ENCODE assay signal across 27 cellular contexts in the genomic region with DNA sequence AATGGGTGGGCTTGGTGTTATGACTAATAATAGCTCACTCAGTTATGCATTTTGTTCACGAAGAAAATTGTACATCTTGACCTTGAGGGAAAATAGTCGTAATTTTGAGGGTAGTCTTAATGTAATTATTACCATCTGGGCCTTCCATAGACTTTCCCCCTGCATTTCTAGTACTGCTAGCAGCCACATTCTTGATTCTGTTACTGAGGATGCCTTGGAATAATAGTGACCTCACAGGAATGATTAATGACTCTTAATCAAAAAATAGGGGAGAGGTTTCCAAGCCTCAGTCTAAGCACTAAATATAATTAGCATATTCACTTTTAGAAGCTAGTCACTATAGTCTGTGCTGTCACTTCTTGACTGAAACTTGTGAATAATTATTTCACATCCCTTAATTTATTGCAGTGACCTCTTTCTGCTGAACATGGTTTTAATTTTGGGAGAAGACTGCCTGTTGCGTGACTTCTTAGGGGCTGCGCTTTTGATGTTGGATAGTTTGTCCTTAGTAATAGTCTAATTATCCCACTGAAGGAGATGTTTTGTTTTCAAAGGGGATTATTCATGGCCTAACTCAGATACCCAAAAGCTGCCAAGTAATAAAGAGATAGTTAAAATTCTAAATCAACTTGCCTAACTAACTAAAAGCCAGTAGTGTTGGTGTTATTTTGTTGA.
DNase-seq lines count a peak whose midpoint lies in the region; ATAC-seq and TF ChIP-seq lines count a peak whose summit lies in the region.
"Had no signal": no experiment of that assay in that cellular context is flagged by ENCODE, and none has a peak within 500 bp of the region (broad histone marks: within the 10 kb centered on the region; RNA-seq: fewer than 3 reads in every experiment).

No MANE protein-coding gene starts in this region.

- DNase-seq in AG10803 (ENCODE audit: low read depth) (peak; percentile 69), HFFc6 (peak; percentile 24), fibroblast of mammary gland (ENCODE audit: low read depth) (peak; percentile 90), skeletal muscle cell (ENCODE audit: low read depth) (peak; percentile 13), progenitor cell of endocrine pancreas (ENCODE audit: low spot score, unreplicated experiment) (no peak), NOMO-1 (lab: John Stamatoyannopoulos, UW; ENCODE audit: unreplicated experiment in 2 of 2) (no peak)
- DNase-seq: ACHN; activated CD4-positive, alpha-beta T cell treated with anti-CD3 and anti-CD28 coated beads for 48 hours; activated gamma-delta T cell; activated T-cell treated with anti-CD3 and anti-CD28 coated beads, Interleukin-2, amount 50 U/mL, for 1 hour; CD4-positive, CD25-positive, alpha-beta regulatory T cell; central memory CD4-positive, alpha-beta T cell; NCI-H1048; NCI-H1694; NCI-H524; NK-92 treated with Interleukin-12 subunit alpha and Interleukin-12 subunit beta, amount 100 ng/mL, for 24 hours; Right ventricle myocardium superior; sigmoid colon; stimulated activated naive CD8-positive, alpha-beta T cell treated with anti-CD3 and anti-CD28 coated beads, Interleukin-15, amount 100 ng/mL, for 72 hours; T1000; WERI-Rb-1 had no signal

- H3K36me3 Mint-ChIP-seq in HFFc6 (ENCODE audit: low read depth) (no peaks in the 10 kb centered on the region), progenitor cell of endocrine pancreas (ENCODE audit: insufficient read depth) (no peaks in the 10 kb centered on the region)
- H3K36me3 Mint-ChIP-seq: CD4-positive, CD25-positive, alpha-beta regulatory T cell; IgD-negative memory B cell had no signal

- no peak for TF ChIP-seq CTCF in AG10803 (conservative IDR thresholded peaks at IDR 0.05; ENCODE audit: low read length)
- TF ChIP-seq CTCF in HFFc6 (IDR thresholded peaks at IDR 0.05) = no peak
- no peak for TF ChIP-seq CTCF in fibroblast of mammary gland (conservative IDR thresholded peaks at IDR 0.05; ENCODE audit: control insufficient read depth, insufficient read depth, low read depth, low read length)
- TF ChIP-seq CTCF in progenitor cell of endocrine pancreas (IDR thresholded peaks at IDR 0.05; ENCODE audit: unreplicated experiment) = no peak

- H3K4me1 Mint-ChIP-seq in HFFc6 (ENCODE audit: low read depth) (peaks cover 32% of the 10 kb centered on the region; the same call in 1 of the 2 replicates), progenitor cell of endocrine pancreas (ENCODE audit: low read depth) (no peaks in the 10 kb centered on the region)
- H3K4me1 Mint-ChIP-seq: CD4-positive, CD25-positive, alpha-beta regulatory T cell; stimulated activated naive CD8-positive, alpha-beta T cell treated with anti-CD3 and anti-CD28 coated beads, Interleukin-15, amount 100 ng/mL, for 72 hours had no signal

- no peak overlapping the region for H3K4me3 Mint-ChIP-seq in HFFc6
- no peak overlapping the region for H3K4me3 Mint-ChIP-seq in progenitor cell of endocrine pancreas (ENCODE audit: low read depth)
- H3K4me3 Mint-ChIP-seq: CD4-positive, CD25-positive, alpha-beta regulatory T cell; dendritic cell treated with granulocyte-macrophage colony-stimulating factor and Interleukin-4, amounts not matched to agents 40 ng/mL and 50 ng/mL, for 4 days; IgD-negative memory B cell; stimulated activated naive CD8-positive, alpha-beta T cell treated with anti-CD3 and anti-CD28 coated beads, Interleukin-15, amount 100 ng/mL, for 72 hours had no signal

- no peak overlapping the region for H3K4me3 ChIP-seq in AG10803 (ENCODE audit: low read length)
- no peak overlapping the region for H3K4me3 ChIP-seq in fibroblast of mammary gland (ENCODE audit: control insufficient read depth, low read depth, low read length)
- no peak overlapping the region for H3K4me3 ChIP-seq in skeletal muscle cell (ENCODE audit: low read depth, low read length)
- H3K4me3 ChIP-seq: prostate gland, sigmoid colon, tibial nerve had no signal

- H3K27me3 Mint-ChIP-seq in HFFc6 (ENCODE audit: insufficient read depth) (peaks cover 3% of the 10 kb centered on the region; the same call in 1 of the 2 replicates), progenitor cell of endocrine pancreas (no peaks in the 10 kb centered on the region)
- H3K27me3 Mint-ChIP-seq: CD4-positive, CD25-positive, alpha-beta regulatory T cell; dendritic cell treated with granulocyte-macrophage colony-stimulating factor and Interleukin-4, amounts not matched to agents 40 ng/mL and 50 ng/mL, for 4 days; IgD-negative memory B cell; stimulated activated naive CD8-positive, alpha-beta T cell treated with anti-CD3 and anti-CD28 coated beads, Interleukin-15, amount 100 ng/mL, for 72 hours had no signal

- no peaks in the 10 kb centered on the region; the same call in 1 of the 2 replicates for H3K9me3 Mint-ChIP-seq in HFFc6
- no peaks in the 10 kb centered on the region for H3K9me3 Mint-ChIP-seq in progenitor cell of endocrine pancreas (ENCODE audit: low read depth)
- H3K9me3 Mint-ChIP-seq: stimulated activated naive CD8-positive, alpha-beta T cell treated with anti-CD3 and anti-CD28 coated beads, Interleukin-15, amount 100 ng/mL, for 72 hours had no signal

- H3K27ac Mint-ChIP-seq in HFFc6 = peak overlapping the region; percentile 27; the same call in 1 of the 2 replicates
- H3K27ac Mint-ChIP-seq in progenitor cell of endocrine pancreas = no peak overlapping the region
- H3K27ac Mint-ChIP-seq: CD4-positive, CD25-positive, alpha-beta regulatory T cell; dendritic cell treated with granulocyte-macrophage colony-stimulating factor and Interleukin-4, amounts not matched to agents 40 ng/mL and 50 ng/mL, for 4 days; IgD-negative memory B cell; stimulated activated naive CD8-positive, alpha-beta T cell treated with anti-CD3 and anti-CD28 coated beads, Interleukin-15, amount 100 ng/mL, for 72 hours had no signal

- ATAC-seq in HG02973 (IDR thresholded peaks at IDR 0.05; ENCODE audit: unreplicated experiment) (no peak), HG02970 (IDR thresholded peaks at IDR 0.05; ENCODE audit: low FRiP score, unreplicated experiment) (no peak)
- ATAC-seq: stimulated activated naive CD8-positive, alpha-beta T cell treated with anti-CD3 and anti-CD28 coated beads, Interleukin-15, amount 100 ng/mL, for 72 hours had no signal

Comparison
In these comparisons a context has a peak if more than half of its experiments do, and no peak if none do; other contexts are left out.
1. DNase-seq: peak in AG10803 (single experiment), HFFc6 (single experiment), fibroblast of mammary gland (single experiment) and skeletal muscle cell (single experiment); none in progenitor cell of endocrine pancreas (single experiment) and NOMO-1 (0 of 2).